Comparison of ENCODE assay signal across 18 cellular contexts in the genomic region with DNA sequence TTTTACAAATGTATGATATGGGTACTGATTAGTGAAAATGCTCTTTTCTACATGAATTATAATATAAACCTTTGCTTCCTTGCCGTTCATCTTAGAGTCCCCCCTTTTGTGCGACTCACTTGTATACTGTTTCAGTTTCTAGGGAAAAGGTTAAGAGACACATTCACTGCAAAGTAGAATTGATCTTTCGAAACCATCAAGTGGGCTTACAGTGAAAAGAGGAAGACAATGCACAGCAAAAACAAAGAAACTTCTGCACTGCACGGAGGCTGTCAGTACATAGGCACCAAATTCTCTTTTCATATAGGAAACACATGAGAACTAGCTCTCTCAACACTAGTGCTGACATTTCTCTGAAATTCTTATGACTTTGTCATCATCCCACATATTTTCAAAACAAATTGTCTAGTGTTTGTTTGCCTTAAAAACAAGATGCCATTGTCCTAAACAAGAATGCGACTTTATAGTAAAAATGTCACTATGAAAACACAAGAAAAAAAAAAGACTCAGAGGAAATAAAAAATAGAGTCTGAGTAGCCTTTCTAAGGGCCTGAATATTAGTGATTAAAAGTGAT.
DNase-seq lines count a peak whose midpoint lies in the region; ATAC-seq and TF ChIP-seq lines count a peak whose summit lies in the region.
"Had no signal": no experiment of that assay in that cellular context is flagged by ENCODE, and none has a peak within 500 bp of the region (broad histone marks: within the 10 kb centered on the region; RNA-seq: fewer than 3 reads in every experiment).

No MANE protein-coding gene starts in this region.

- H3K27ac ChIP-seq in lower lobe of right lung = no peak overlapping the region
- H3K27ac ChIP-seq in uterus = no peak overlapping the region
- H3K27ac ChIP-seq: left ventricle myocardium inferior, parathyroid adenoma had no signal

- no peak for TF ChIP-seq POLR2A in uterus (IDR thresholded peaks at IDR 0.05)

- H3K4me1 ChIP-seq in lower lobe of right lung (no peaks in the 10 kb centered on the region), uterus (no peaks in the 10 kb centered on the region)
- H3K4me1 ChIP-seq: left ventricle myocardium inferior, parathyroid adenoma had no signal

- no peaks in the 10 kb centered on the region for H3K9me3 ChIP-seq in lower lobe of right lung
- H3K9me3 ChIP-seq in uterus = no peaks in the 10 kb centered on the region
- H3K9me3 ChIP-seq: left ventricle myocardium inferior had no signal

- TF ChIP-seq CTCF in lower lobe of right lung (IDR thresholded peaks at IDR 0.05) = no peak
- no peak for TF ChIP-seq CTCF in uterus (IDR thresholded peaks at IDR 0.05)

- H3K36me3 ChIP-seq in lower lobe of right lung (no peaks in the 10 kb centered on the region), uterus (no peaks in the 10 kb centered on the region)
- H3K36me3 ChIP-seq: left ventricle myocardium inferior had no signal

- ATAC-seq in GM18498 (IDR thresholded peaks at IDR 0.05; ENCODE audit: unreplicated experiment) (peak; percentile 58), HG03025 (IDR thresholded peaks at IDR 0.05; ENCODE audit: low FRiP score, unreplicated experiment) (peak; percentile 74), lower lobe of right lung (peak; percentile 29 to 54)

- intact Hi-C loops in lower lobe of right lung (cut with DNase I) = no loop called here
- intact Hi-C loops in uterus (cut with DNase I; ENCODE audit: low total_unique reads) = no loop called here

- H3K4me3 ChIP-seq in lower lobe of right lung = no peak overlapping the region
- no peak overlapping the region for H3K4me3 ChIP-seq in uterus
- H3K4me3 ChIP-seq: left ventricle myocardium inferior had no signal

- H3K27me3 ChIP-seq in lower lobe of right lung (ENCODE audit: low read depth) (no peaks in the 10 kb centered on the region), uterus (no peaks in the 10 kb centered on the region)

- DNase-seq in NOMO-1 treated with dmso at 0.1 percent for 144 hours (lab: John Stamatoyannopoulos, UW; ENCODE audit: unreplicated experiment) = peak; percentile 65
- no peak for DNase-seq in lower lobe of right lung
- no peak for DNase-seq in uterus
- no peak for DNase-seq in NCI-H128 (lab: John Stamatoyannopoulos, UW; ENCODE audit: unreplicated experiment)
- no peak for DNase-seq in activated CD4-positive, alpha-beta T cell treated with anti-CD3 and anti-CD28 coated beads, Interleukin-2, amount 50 U/mL, for 48 hours
- DNase-seq in SHP77 treated with DMSO at 0.1 percent for 48 hours (lab: John Stamatoyannopoulos, UW) = no peak
- DNase-seq: activated effector memory CD4-positive, alpha-beta T cell treated with Interleukin-2 at 50 U/mL for 16 hours; anterior cingulate cortex; Calu3; GF-D8; H9; left ventricle myocardium inferior; NCI-H1417; small intestine; stimulated activated naive CD4-positive, alpha-beta T cell treated with Interleukin-2 at 50 U/mL for 16 hours had no signal
